15 cellular contexts compared by ENCODE assay signal in genomic region chr10:2979267-2979660, GRCh38.
DNase-seq lines count a peak whose midpoint lies in the region; ATAC-seq lines count a peak whose summit lies in the region.
"Had no signal": no experiment of that assay in that cellular context is flagged by ENCODE, and none has a peak within 500 bp of the region (broad histone marks: within the 10 kb centered on the region; RNA-seq: fewer than 3 reads in every experiment).

No MANE protein-coding gene starts in this region.

- H3K36me3 ChIP-seq in adipocyte (ENCODE audit: control insufficient read depth, insufficient read depth, low read length, severe bottlenecking), result no peaks in the 10 kb centered on the region
- H3K36me3 ChIP-seq: neutrophil had no signal

- H3K9me3 ChIP-seq in adipocyte (ENCODE audit: control insufficient read depth, low read length), result no peaks in the 10 kb centered on the region
- H3K9me3 ChIP-seq: neutrophil had no signal

- no peak overlapping the region for H3K9ac ChIP-seq in adipocyte (ENCODE audit: low read length)

- H3K27me3 ChIP-seq in adipocyte (replicated peaks; ENCODE audit: control insufficient read depth, insufficient read depth, low read length), result no peaks in the 10 kb centered on the region
- H3K27me3 ChIP-seq: neutrophil had no signal

- DNase-seq in AG08395 (ENCODE audit: low spot score) (peak; percentile 53), adipocyte (ENCODE audit: low read depth) (peak; percentile 81), medulla oblongata (ENCODE audit: extremely low spot score) (peak; percentile 82), RPMI8226 (no peak)
- DNase-seq in activated effector memory CD4-positive, alpha-beta T cell treated with Interleukin-2 at 50 U/mL for 16 hours, result no peak
- no peak for DNase-seq in activated CD4-positive, alpha-beta T cell treated with anti-CD3 and anti-CD28 coated beads, Interleukin-2, amount 50 U/mL, for 48 hours
- DNase-seq: activated CD8-positive, alpha-beta memory T cell treated with anti-CD3 and anti-CD28 coated beads for 24 hours; left cardiac atrium; NCI-H2081 treated with DMSO at 0.1 percent for 48 hours; T-helper 9 cell had no signal

- peak; percentile 20 for ATAC-seq in GM21619 (IDR thresholded peaks at IDR 0.05; ENCODE audit: unreplicated experiment)
- ATAC-seq in GM19455 (IDR thresholded peaks at IDR 0.05; ENCODE audit: unreplicated experiment), result no peak
- ATAC-seq: activated naive CD4-positive, alpha-beta T cell treated with anti-CD3 and anti-CD28 coated beads, Interleukin-2, amount 50 U/mL, for 72 hours; K562 had no signal

- no peak overlapping the region for H3K4me3 ChIP-seq in adipocyte (ENCODE audit: low read length)
- H3K4me3 ChIP-seq: K562 had no signal

- peaks cover 15% of the 10 kb centered on the region for H3K4me1 ChIP-seq in adipocyte (ENCODE audit: control insufficient read depth, insufficient read depth, low read length)

Comparison
In these comparisons a context has a peak if more than half of its experiments do, and no peak if none do; other contexts are left out.
1. DNase-seq: peak in AG08395 (single experiment), adipocyte (single experiment) and medulla oblongata (single experiment); none in RPMI8226 (single experiment), activated effector memory CD4-positive, alpha-beta T cell treated with Interleukin-2 at 50 U/mL for 16 hours (single experiment) and activated CD4-positive, alpha-beta T cell treated with anti-CD3 and anti-CD28 coated beads, Interleukin-2, amount 50 U/mL, for 48 hours (0 of 2).